Comparison of ENCODE assay signal across 28 cellular contexts in genomic region chr6:168686339-168686738, GRCh38.
"Had no signal": no experiment of that assay in that cellular context is flagged by ENCODE, and none has a peak within 500 bp of the region (broad histone marks: within the 10 kb centered on the region; RNA-seq: fewer than 3 reads in every experiment).

No MANE protein-coding gene starts in this region.

- H3K27ac Mint-ChIP-seq: activated CD4-positive, alpha-beta memory T cell treated with anti-CD3 and anti-CD28 coated beads, Interleukin-2, amount 10 ng/mL, durations not matched to agents 7 days and 5 days; activated naive CD4-positive, alpha-beta T cell treated with anti-CD3 and anti-CD28 coated beads for 36 hours; activated naive CD4-positive, alpha-beta T cell treated with anti-CD3 and anti-CD28 coated beads, Interleukin-2, amount 50 U/mL, for 72 hours; activated T-cell treated with anti-CD3 and anti-CD28 coated beads, Interleukin-2, amount 50 U/mL, for 24 hours; activated T-helper 2 cell treated with anti-CD3 and anti-CD28 coated beads, Interferon-gamma antibody, Interleukin-2, Interleukin-4, amounts not matched to agents 10 μg/mL and 5 μg/mL and 100 μg/mL, durations not matched to agents 14 hours and 24 hours and 36 hours had no signal

- H3K27ac ChIP-seq: adrenal gland, SJCRH30, SK-N-MC, WERI-Rb-1 had no signal

- H3K36me3 Mint-ChIP-seq: activated naive CD4-positive, alpha-beta T cell treated with anti-CD3 and anti-CD28 coated beads, Interleukin-2, amount 50 U/mL, for 72 hours; brain had no signal

- DNase-seq: activated CD4-positive, alpha-beta memory T cell treated with anti-CD3 and anti-CD28 coated beads, Interleukin-2, amount 10 ng/mL, durations not matched to agents 7 days and 5 days; activated CD4-positive, alpha-beta T cell treated with anti-CD3 and anti-CD28 coated beads for 1 hour; activated CD4-positive, alpha-beta T cell treated with anti-CD3 and anti-CD28 coated beads for 48 hours; activated CD4-positive, CD25-positive, alpha-beta regulatory T cell; activated CD8-positive, alpha-beta memory T cell treated with anti-CD3 and anti-CD28 coated beads for 24 hours; activated gamma-delta T cell; activated naive CD4-positive, alpha-beta T cell treated with anti-CD3 and anti-CD28 coated beads for 36 hours; activated T-cell treated with anti-CD3 and anti-CD28 coated beads, Interleukin-2, amount 50 U/mL, for 24 hours; central memory CD4-positive, alpha-beta T cell; Karpas-422; KBM-7; NCI-H1105; NCI-H1417 treated with DMSO at 0.1 percent for 48 hours; NCI-H1694 treated with DMSO at 0.1 percent for 48 hours; NCI-H2029; NCI-H345; NCI-H524 treated with DMSO at 0.1 percent for 48 hours; PC-3; SHP77; SJCRH30; T1000; WERI-Rb-1 had no signal

- H3K4me3 Mint-ChIP-seq: activated CD4-positive, alpha-beta memory T cell treated with anti-CD3 and anti-CD28 coated beads, Interleukin-2, amount 10 ng/mL, durations not matched to agents 7 days and 5 days; activated naive CD4-positive, alpha-beta T cell treated with anti-CD3 and anti-CD28 coated beads for 36 hours; activated T-cell treated with anti-CD3 and anti-CD28 coated beads, Interleukin-2, amount 50 U/mL, for 24 hours; brain had no signal

- H3K36me3 ChIP-seq: adrenal gland, SJCRH30, WERI-Rb-1 had no signal

- H3K4me1 ChIP-seq: adrenal gland, SJCRH30 had no signal

- FAIRE-seq: astrocyte had no signal

- H3K9me3 Mint-ChIP-seq: activated CD4-positive, alpha-beta memory T cell treated with anti-CD3 and anti-CD28 coated beads, Interleukin-2, amount 10 ng/mL, durations not matched to agents 7 days and 5 days; activated naive CD4-positive, alpha-beta T cell treated with anti-CD3 and anti-CD28 coated beads for 36 hours; activated naive CD4-positive, alpha-beta T cell treated with anti-CD3 and anti-CD28 coated beads, Interleukin-2, amount 50 U/mL, for 72 hours; activated T-cell treated with anti-CD3 and anti-CD28 coated beads, Interleukin-2, amount 50 U/mL, for 24 hours; activated T-helper 2 cell treated with anti-CD3 and anti-CD28 coated beads, Interferon-gamma antibody, Interleukin-2, Interleukin-4, amounts not matched to agents 10 μg/mL and 5 μg/mL and 100 μg/mL, durations not matched to agents 14 hours and 24 hours and 36 hours had no signal

- H3K27me3 ChIP-seq: adrenal gland had no signal

- H3K9me3 ChIP-seq: adrenal gland, SJCRH30 had no signal

- H3K4me1 Mint-ChIP-seq: activated CD4-positive, alpha-beta memory T cell treated with anti-CD3 and anti-CD28 coated beads, Interleukin-2, amount 10 ng/mL, durations not matched to agents 7 days and 5 days had no signal

- H3K4me3 ChIP-seq: adrenal gland, SJCRH30, SK-N-MC had no signal
